32 cellular contexts compared by ENCODE assay signal in the genomic region with DNA sequence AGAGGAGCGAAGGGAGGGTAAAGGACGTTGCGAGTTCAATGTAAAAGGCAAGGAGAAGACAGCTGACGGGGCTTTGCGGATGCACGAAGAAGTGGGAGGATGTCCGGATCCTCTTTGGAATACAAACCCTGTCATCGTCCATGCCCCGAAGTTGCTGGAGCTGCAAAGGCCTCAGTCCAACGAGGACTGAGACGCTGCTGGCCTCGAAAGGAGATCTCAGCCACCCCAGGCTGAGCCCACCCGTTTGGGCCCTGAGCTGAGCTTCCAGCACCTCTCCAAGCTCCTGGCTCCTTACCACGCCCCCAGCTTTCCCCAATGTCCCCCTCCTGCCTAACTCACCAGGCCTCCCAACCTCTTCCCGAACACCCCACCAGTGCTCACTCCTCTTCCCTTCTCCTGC. TPM values are rescaled to one million over a fixed set of nuclear protein-coding genes. Genes with fewer than 3 reads are reported as not detected.
"Had no signal": no experiment of that assay in that cellular context is flagged by ENCODE, and none has a peak within 500 bp of the region (broad histone marks: within the 10 kb centered on the region; RNA-seq: fewer than 3 reads in every experiment).

No MANE protein-coding gene starts in this region.

- DNase-seq: hippocampal formation; left colon; left lung; lower lobe of right lung; mammary epithelial cell; mesenchymal stem cell; naive B cell; natural killer cell; nephron progenitor cell; occipital lobe; retina; right cardiac atrium; sigmoid colon; small intestine; spleen; stimulated activated CD4-positive, alpha-beta T cell treated with anti-CD3 and anti-CD28 coated beads, Interleukin-4, amount 100 ng/mL, for 24 hours; stimulated activated naive CD4-positive, alpha-beta T cell; upper lobe of left lung had no signal

- ATAC-seq: left colon; left lung; lower lobe of right lung; natural killer cell; right cardiac atrium; stimulated activated effector memory CD8-positive, alpha-beta T cell treated with anti-CD3 and anti-CD28 coated beads, Interleukin-12 subunit alpha, Interleukin-12 subunit beta, amount 100 ng/mL, for 72 hours had no signal

- H3K9me3 ChIP-seq: left lung, lower lobe of right lung, neutrophil, prostate gland, sigmoid colon, spleen, suprapubic skin, thoracic aorta, tibial nerve, upper lobe of left lung, vagina had no signal

- FAIRE-seq: keratinocyte, small intestine had no signal

- H3K4me3 ChIP-seq: left lung, lower lobe of right lung, neural progenitor cell, prostate gland, sigmoid colon, spleen, suprapubic skin, thoracic aorta, tibial nerve, upper lobe of left lung, vagina had no signal

- H3K27ac Mint-ChIP-seq: mesothelial cell of epicardium; naive B cell; natural killer cell; nephron progenitor cell; neural progenitor cell; stimulated activated effector memory CD8-positive, alpha-beta T cell treated with anti-CD3 and anti-CD28 coated beads, Interleukin-12 subunit alpha, Interleukin-12 subunit beta, amount 100 ng/mL, for 72 hours; stimulated activated naive CD8-positive, alpha-beta T cell treated with anti-CD3 and anti-CD28 coated beads, Interleukin-15, Interleukin-2, amounts not matched to agents 100 ng/mL and 50 ng/mL, for 24 hours had no signal

- H3K9ac ChIP-seq: neural progenitor cell, parathyroid adenoma had no signal

- H3K36me3 ChIP-seq: left lung, lower lobe of right lung, neural progenitor cell, neutrophil, prostate gland, sigmoid colon, spleen, suprapubic skin, thoracic aorta, tibial nerve, upper lobe of left lung, vagina had no signal

- H3K27ac ChIP-seq: left lung, lower lobe of right lung, neural progenitor cell, neutrophil, parathyroid adenoma, prostate gland, sigmoid colon, spleen, suprapubic skin, thoracic aorta, tibial nerve, upper lobe of left lung, vagina had no signal

- H3K36me3 Mint-ChIP-seq: mesothelial cell of epicardium; naive B cell; natural killer cell; neural progenitor cell; stimulated activated effector memory CD8-positive, alpha-beta T cell treated with anti-CD3 and anti-CD28 coated beads, Interleukin-12 subunit alpha, Interleukin-12 subunit beta, amount 100 ng/mL, for 72 hours had no signal

- H3K4me3 Mint-ChIP-seq: mesothelial cell of epicardium; naive B cell; natural killer cell; nephron progenitor cell; neural progenitor cell; stimulated activated effector memory CD8-positive, alpha-beta T cell treated with anti-CD3 and anti-CD28 coated beads, Interleukin-12 subunit alpha, Interleukin-12 subunit beta, amount 100 ng/mL, for 72 hours; stimulated activated naive CD8-positive, alpha-beta T cell treated with anti-CD3 and anti-CD28 coated beads, Interleukin-15, Interleukin-2, amounts not matched to agents 100 ng/mL and 50 ng/mL, for 24 hours had no signal

- H3K4me1 ChIP-seq: left lung, lower lobe of right lung, parathyroid adenoma, prostate gland, sigmoid colon, spleen, suprapubic skin, tibial nerve, upper lobe of left lung, vagina had no signal

- H3K4me1 Mint-ChIP-seq: naive B cell; neural progenitor cell; stimulated activated effector memory CD8-positive, alpha-beta T cell treated with anti-CD3 and anti-CD28 coated beads, Interleukin-12 subunit alpha, Interleukin-12 subunit beta, amount 100 ng/mL, for 72 hours had no signal

RNA-seq across cellular contexts. Expression of a gene that starts 46.1 kb away (rescaled TPM):
- total RNA-seq: liver, lower lobe of right lung, mononuclear cell, natural killer cell, suprapubic skin had no signal
- polyA plus RNA-seq: keratinocyte, liver, mammary epithelial cell had no signal
